In the genomic region with DNA sequence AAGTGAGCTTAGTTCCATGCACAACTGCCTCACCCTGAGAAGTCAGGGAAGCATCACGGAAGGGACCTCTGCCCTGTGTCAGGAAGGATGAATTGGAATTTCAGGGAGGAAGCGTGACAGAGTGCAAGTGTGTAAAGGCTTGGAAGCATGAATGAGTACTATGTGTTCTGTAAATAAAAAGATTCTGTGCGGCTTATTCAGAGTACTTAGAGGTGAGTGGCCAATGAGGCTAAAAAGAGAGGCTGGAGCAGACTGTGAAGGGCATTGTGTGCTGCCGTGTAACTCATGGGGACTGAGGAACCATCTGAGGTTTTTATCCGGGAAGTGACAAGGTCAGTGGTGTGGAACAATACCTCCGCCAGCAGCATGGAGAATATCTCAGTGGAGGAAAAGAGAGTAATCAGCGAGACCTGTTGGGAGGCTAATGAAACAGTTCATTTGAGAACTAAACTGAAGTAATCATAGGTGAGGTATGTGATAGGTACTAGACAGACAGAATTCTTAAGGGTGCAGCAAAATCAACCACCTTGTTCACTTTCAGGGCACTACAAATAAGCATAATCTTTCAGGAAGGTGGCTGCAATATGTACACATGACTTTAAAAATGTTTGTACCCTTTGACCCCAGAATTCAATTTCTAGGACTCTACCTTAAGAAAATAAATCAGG, we compare ENCODE assay signal across 22 cellular contexts.
DNase-seq lines count a peak whose midpoint lies in the region; ATAC-seq, FAIRE-seq and TF ChIP-seq lines count a peak whose summit lies in the region.
"Had no signal": no experiment of that assay in that cellular context is flagged by ENCODE, and none has a peak within 500 bp of the region (broad histone marks: within the 10 kb centered on the region; RNA-seq: fewer than 3 reads in every experiment).

No MANE protein-coding gene starts in this region.

- H3K36me3 ChIP-seq in MM.1S (replicated peaks; ENCODE audit: insufficient read depth, low read length) (no peaks in the 10 kb centered on the region), HepG2 (replicated peaks in 1 of 2; ENCODE audit: control insufficient read depth in 1 of 2, insufficient read depth in 2 of 2, low read length in 2 of 2) (no peaks in the 10 kb centered on the region), upper lobe of left lung (no peaks in the 10 kb centered on the region)
- H3K36me3 ChIP-seq: adrenal gland, breast epithelium, colonic mucosa, uterus had no signal

- H3K27me3 ChIP-seq in MM.1S (replicated peaks; ENCODE audit: insufficient read depth, low read length) (no peaks in the 10 kb centered on the region), HepG2 (ENCODE audit: control insufficient read depth in 1 of 2, insufficient read depth in 2 of 2, low read length in 2 of 2) (peaks cover 0 to 3% of the 10 kb centered on the region in 2 experiments; a peak in 1 of 5 replicates), upper lobe of left lung (no peaks in the 10 kb centered on the region)
- H3K27me3 ChIP-seq: adrenal gland, breast epithelium, colonic mucosa, uterus had no signal

- no peaks in the 10 kb centered on the region for H3K36me3 Mint-ChIP-seq in WTC11

- no TSS peak for BruUV-seq in HepG2 (replicated peaks; lab: Mats Ljungman, UMichigan)

- H2AFZ ChIP-seq in MM.1S (ENCODE audit: low read length) (no peak overlapping the region), HepG2 (ENCODE audit: low read length) (no peak overlapping the region)

- no peaks in the 10 kb centered on the region for H3K79me2 ChIP-seq in MM.1S (ENCODE audit: low read length)
- no peaks in the 10 kb centered on the region for H3K79me2 ChIP-seq in HepG2 (ENCODE audit: insufficient read depth, low read length)

- no peak for FAIRE-seq in HepG2 (lab: Jason Lieb, UNC)

- no peak for TF ChIP-seq CTCF in MM.1S (IDR thresholded peaks at IDR 0.05; ENCODE audit: low read length)
- no peak for TF ChIP-seq CTCF in WTC11 (IDR thresholded peaks at IDR 0.05)
- no peak for TF ChIP-seq CTCF in HepG2 (CRISPR knock-in tag; IDR thresholded peaks at IDR 0.05)
- TF ChIP-seq CTCF in upper lobe of left lung (IDR thresholded peaks at IDR 0.05) = no peak

- CTCF ChIA-PET in WTC11 (lab: Charles Lee) (no interaction called here), HepG2 (lab: Yijun Ruan, JAX; ENCODE audit: low intra/inter-chr PET ratio, low total read pairs) (no interaction called here)

- H3K4me1 ChIP-seq in MM.1S (ENCODE audit: low read length) = peaks cover 64% of the 10 kb centered on the region
- H3K4me1 ChIP-seq in HepG2 (ENCODE audit: insufficient read depth, low read length) = peaks cover 12% of the 10 kb centered on the region
- no peaks in the 10 kb centered on the region for H3K4me1 ChIP-seq in upper lobe of left lung
- H3K4me1 ChIP-seq: adrenal gland, breast epithelium, colonic mucosa, uterus had no signal

- 0 out of 2 replicates have a peak overlapping the region, but pooled peaks have one; percentile 4 for H3K27ac Mint-ChIP-seq in WTC11
- H3K27ac Mint-ChIP-seq: activated CD8-positive, alpha-beta T cell treated with anti-CD3 and anti-CD28 coated beads, Interleukin-2, amount 10 ng/mL, durations not matched to agents 7 days and 5 days; activated T-cell treated with anti-CD3 and anti-CD28 coated beads, Interleukin-2, amount 50 U/mL, for 24 hours; CD4-positive, alpha-beta T cell had no signal

- intact Hi-C loops in HepG2 (cut with micrococcal nuclease; ENCODE audit: unreplicated experiment) = no loop called here

- POLR2A ChIA-PET in WTC11 (lab: Charles Lee) = interaction anchor here (0.6 kb wide), 1 partner anchor 1516 kb away, joined by 3 read pairs; no protein-coding TSS in a partner anchor
- POLR2A ChIA-PET in HepG2 (lab: Yijun Ruan, JAX) = no interaction called here

- peaks cover 44% of the 10 kb centered on the region for H3K4me1 Mint-ChIP-seq in WTC11

- no peaks in the 10 kb centered on the region for H3K9me3 Mint-ChIP-seq in WTC11
- H3K9me3 Mint-ChIP-seq: activated T-cell treated with anti-CD3 and anti-CD28 coated beads, Interleukin-2, amount 50 U/mL, for 24 hours; CD4-positive, alpha-beta T cell had no signal

- WGBS in HepG2 (ENCODE audit: low lambda C conversion rate) = 8% methylated on average over 7 of the region's 7 CpGs
- 52 to 55% methylated on average over 7 of the region's 7 CpGs for WGBS in upper lobe of left lung, 2 donors

- TF ChIP-seq EP300 in HepG2 (IDR thresholded peaks at IDR 0.05; ENCODE audit: low read depth in 2 of 2, low read length in 2 of 2) (no peak), HepG2 (CRISPR knock-in tag; IDR thresholded peaks at IDR 0.05; ENCODE audit: borderline replicate concordance) (no peak), upper lobe of left lung (IDR thresholded peaks at IDR 0.05) (no peak)

- DNase-seq in MM.1S (no peak), WTC11 (ENCODE audit: low spot score) (no peak), HepG2 (ENCODE audit: low spot score) (peak; percentile 3), upper lobe of left lung (peak in 1 of 2 donors; percentile 39), NK-92 (lab: John Stamatoyannopoulos, UW; ENCODE audit: unreplicated experiment) (no peak), hippocampal formation (lab: John Stamatoyannopoulos, UW) (no peak)
- DNase-seq: activated CD4-positive, CD25-positive, alpha-beta regulatory T cell treated with anti-CD3 and anti-CD28 coated beads, Interleukin-2, amount 50 U/mL, for 72 hours; activated CD8-positive, alpha-beta T cell treated with anti-CD3 and anti-CD28 coated beads, Interleukin-2, amount 10 ng/mL, durations not matched to agents 7 days and 5 days; activated naive CD4-positive, alpha-beta T cell; activated T-cell treated with anti-CD3 and anti-CD28 coated beads, Interleukin-2, amount 50 U/mL, for 24 hours; adrenal gland; CD4-positive, alpha-beta T cell; colonic mucosa; DMS 273 treated with DMSO at 0.1 percent for 48 hours; GDM1; KBM-7; mucosa of descending colon; NCI-H1694 treated with DMSO at 0.1 percent for 48 hours; NCI-H446; uterus had no signal

- in situ Hi-C loops in HepG2 (cut with HindIII; ENCODE audit: extremely low pct_ligation_motif_present, low pct_unique_long_range_greater_than_20kb) = no loop called here

- H3K4me2 ChIP-seq in MM.1S (ENCODE audit: low read depth, low read length) (peak overlapping the region; percentile 77), HepG2 (ENCODE audit: low read depth, low read length) (peak overlapping the region; percentile 20; the same call in 1 of the 2 replicates)

- no peaks in the 10 kb centered on the region for H3K27me3 Mint-ChIP-seq in WTC11 (ENCODE audit: low read depth)

- H3K9me2 ChIP-seq in MM.1S (replicated peaks; ENCODE audit: insufficient read depth, low read length) = no peaks in the 10 kb centered on the region

- no peaks in the 10 kb centered on the region for H3K9me3 ChIP-seq in MM.1S (replicated peaks; ENCODE audit: insufficient read depth, low read length)
- no peaks in the 10 kb centered on the region for H3K9me3 ChIP-seq in HepG2 (ENCODE audit: low read length)
- no peaks in the 10 kb centered on the region for H3K9me3 ChIP-seq in upper lobe of left lung
- H3K9me3 ChIP-seq: adrenal gland, breast epithelium, colonic mucosa, mucosa of descending colon, uterus had no signal

- H4K20me1 ChIP-seq in MM.1S (ENCODE audit: insufficient read depth, low read length) = no peaks in the 10 kb centered on the region
- no peaks in the 10 kb centered on the region for H4K20me1 ChIP-seq in HepG2 (ENCODE audit: insufficient read depth, low read length)

- no peak overlapping the region for H3K4me3 Mint-ChIP-seq in WTC11
- H3K4me3 Mint-ChIP-seq: activated CD8-positive, alpha-beta T cell treated with anti-CD3 and anti-CD28 coated beads, Interleukin-2, amount 10 ng/mL, durations not matched to agents 7 days and 5 days; activated T-cell treated with anti-CD3 and anti-CD28 coated beads, Interleukin-2, amount 50 U/mL, for 24 hours; CD4-positive, alpha-beta T cell had no signal

- H3K4me3 ChIP-seq in MM.1S (ENCODE audit: low read length) (no peak overlapping the region), HepG2 (replicated peaks in 1 of 3; ENCODE audit: insufficient read depth in 1 of 3, low read depth in 2 of 3, low read length in 3 of 3) (no peak overlapping the region), upper lobe of left lung (no peak overlapping the region)
- H3K4me3 ChIP-seq: adrenal gland, breast epithelium, colonic mucosa, mucosa of descending colon, uterus had no signal

- ATAC-seq in WTC11 (no peak; the same call in 1 of the 2 replicates), HepG2 (peak; percentile 47; the same call in 2 of the 3 replicates), upper lobe of left lung (ENCODE audit: low FRiP score in 2 of 2) (peak; percentile 39 to 61), HG03378 (IDR thresholded peaks at IDR 0.05; ENCODE audit: unreplicated experiment) (no peak)
- ATAC-seq: activated CD8-positive, alpha-beta T cell treated with anti-CD3 and anti-CD28 coated beads, Interleukin-2, amount 10 ng/mL, durations not matched to agents 7 days and 5 days; mucosa of descending colon had no signal

- peak overlapping the region; percentile 75; the same call in 1 of the 2 replicates for H3K27ac ChIP-seq in MM.1S (ENCODE audit: low read length)
- no peak overlapping the region for H3K27ac ChIP-seq in HepG2 (ENCODE audit: extremely low read length, insufficient read depth, low read length)
- peak overlapping the region in 1 of 4 donors; percentile 42 for H3K27ac ChIP-seq in upper lobe of left lung
- H3K27ac ChIP-seq: adrenal gland, breast epithelium, colonic mucosa, uterus had no signal

- peaks cover 28% of the 10 kb centered on the region for H3F3A ChIP-seq in MM.1S (ENCODE audit: insufficient read depth, low read length)

- H3K9ac ChIP-seq in MM.1S (ENCODE audit: low read length) (no peak overlapping the region), HepG2 (ENCODE audit: insufficient read depth, low read depth, low read length) (no peak overlapping the region)

- no peak for TF ChIP-seq POLR2A in HepG2 (IDR thresholded peaks at IDR 0.05; ENCODE audit: insufficient read depth in 1 of 2, low read depth in 2 of 2, low read length in 2 of 2)
- TF ChIP-seq POLR2A in upper lobe of left lung (IDR thresholded peaks at IDR 0.05) = no peak

- TF ChIP-seq RAD21 in HepG2 (CRISPR knock-in tag; IDR thresholded peaks at IDR 0.05) = no peak

TF ChIP-seq in WTC11, 78 proteins besides CTCF, POLR2A, EP300 and RAD21 (continues in another document):
- no peak for TF ChIP-seq ZNF219 (CRISPR knock-in tag; IDR thresholded peaks at IDR 0.05; ENCODE audit: borderline replicate concordance)
- no peak for TF ChIP-seq MYBL2 (CRISPR knock-in tag; IDR thresholded peaks at IDR 0.05)

TF ChIP-seq in HepG2, 621 proteins besides CTCF, POLR2A, EP300 and RAD21 (continues in another document):
- TF ChIP-seq HNRNPL (IDR thresholded peaks at IDR 0.05; ENCODE audit: low read depth, low read length) (no peak), AKAP8 (CRISPR knock-in tag; IDR thresholded peaks at IDR 0.05) (no peak), ZFP62 (CRISPR knock-in tag; IDR thresholded peaks at IDR 0.05) (no peak), IKZF1 (IDR thresholded peaks at IDR 0.05) (no peak)

Comparison
In these comparisons a context has a peak if more than half of its experiments do, and no peak if none do; other contexts are left out.
1. ATAC-seq: peak in HepG2 (single experiment) and upper lobe of left lung (2 of 2); none in WTC11 (single experiment) and HG03378 (single experiment).